Comparison of ENCODE assay signal across 2 cellular contexts in the genomic region with DNA sequence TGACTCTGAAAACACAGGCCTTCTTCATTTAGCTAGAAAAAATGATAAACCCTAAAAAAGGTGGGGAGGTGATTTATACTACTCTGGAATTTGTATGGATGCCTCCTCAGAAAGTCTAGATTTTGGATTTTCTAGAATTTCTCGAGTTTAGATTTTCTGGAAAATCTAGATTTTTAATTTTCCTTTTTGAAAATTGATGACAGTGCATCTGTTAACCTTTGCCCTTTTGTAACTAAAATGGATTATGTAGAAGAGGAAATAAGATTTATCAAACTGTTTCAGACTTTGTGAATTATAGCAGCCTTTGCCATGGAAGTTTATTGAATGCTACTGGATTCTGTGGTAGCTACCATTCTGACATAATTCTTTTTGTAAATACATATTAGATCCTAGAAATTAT.
TF ChIP-seq lines count a peak whose summit lies in the region.

No MANE protein-coding gene starts in this region.

TF ChIP-seq in IMR-90, 13 proteins besides CTCF, POLR2A, EP300 and RAD21:
- TF ChIP-seq MAZ (IDR thresholded peaks at IDR 0.05; ENCODE audit: borderline replicate concordance, low read depth, low read length), result no peak
- no peak for TF ChIP-seq NFE2L2 (IDR thresholded peaks at IDR 0.05; ENCODE audit: low read depth, low read length)
- TF ChIP-seq, protein P1, sequence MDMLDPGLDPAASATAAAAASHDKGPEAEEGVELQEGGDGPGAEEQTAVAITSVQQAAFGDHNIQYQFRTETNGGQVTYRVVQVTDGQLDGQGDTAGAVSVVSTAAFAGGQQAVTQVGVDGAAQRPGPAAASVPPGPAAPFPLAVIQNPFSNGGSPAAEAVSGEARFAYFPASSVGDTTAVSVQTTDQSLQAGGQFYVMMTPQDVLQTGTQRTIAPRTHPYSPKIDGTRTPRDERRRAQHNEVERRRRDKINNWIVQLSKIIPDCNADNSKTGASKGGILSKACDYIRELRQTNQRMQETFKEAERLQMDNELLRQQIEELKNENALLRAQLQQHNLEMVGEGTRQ (IDR thresholded peaks at IDR 0.05; ENCODE audit: low read depth, low read length), result no peak
- TF ChIP-seq MAFK (IDR thresholded peaks at IDR 0.05; ENCODE audit: low read depth, low read length), result peak; percentile 71
- TF ChIP-seq MXI1 (IDR thresholded peaks at IDR 0.05; ENCODE audit: borderline replicate concordance, low read depth, low read length), result no peak
- TF ChIP-seq RFX5 (IDR thresholded peaks at IDR 0.05; ENCODE audit: low read depth, low read length), result no peak
- no peak for TF ChIP-seq SMC3 (IDR thresholded peaks at IDR 0.05; ENCODE audit: low read depth, low read length)
- TF ChIP-seq, protein P2, sequence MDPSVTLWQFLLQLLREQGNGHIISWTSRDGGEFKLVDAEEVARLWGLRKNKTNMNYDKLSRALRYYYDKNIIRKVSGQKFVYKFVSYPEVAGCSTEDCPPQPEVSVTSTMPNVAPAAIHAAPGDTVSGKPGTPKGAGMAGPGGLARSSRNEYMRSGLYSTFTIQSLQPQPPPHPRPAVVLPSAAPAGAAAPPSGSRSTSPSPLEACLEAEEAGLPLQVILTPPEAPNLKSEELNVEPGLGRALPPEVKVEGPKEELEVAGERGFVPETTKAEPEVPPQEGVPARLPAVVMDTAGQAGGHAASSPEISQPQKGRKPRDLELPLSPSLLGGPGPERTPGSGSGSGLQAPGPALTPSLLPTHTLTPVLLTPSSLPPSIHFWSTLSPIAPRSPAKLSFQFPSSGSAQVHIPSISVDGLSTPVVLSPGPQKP (IDR thresholded peaks at IDR 0.05; ENCODE audit: borderline replicate concordance, low read depth, low read length), result no peak

TF ChIP-seq in SK-N-SH, 30 proteins besides CTCF, POLR2A, EP300 and RAD21:
- TF ChIP-seq GABPA (IDR thresholded peaks at IDR 0.05; ENCODE audit: low read depth) (no peak), RCOR1 (IDR thresholded peaks at IDR 0.05; ENCODE audit: low read length) (no peak), FOXJ3 (CRISPR knock-in tag; IDR thresholded peaks at IDR 0.05) (no peak), TEAD4 (IDR thresholded peaks at IDR 0.05; ENCODE audit: borderline replicate concordance, insufficient read depth) (no peak), MXI1 (IDR thresholded peaks at IDR 0.05; ENCODE audit: low read depth, low read length) (no peak), YY1 (IDR thresholded peaks at IDR 0.05; ENCODE audit: low read depth) (no peak)
